ENCODE assay signal across 13 cellular contexts in the genomic region with DNA sequence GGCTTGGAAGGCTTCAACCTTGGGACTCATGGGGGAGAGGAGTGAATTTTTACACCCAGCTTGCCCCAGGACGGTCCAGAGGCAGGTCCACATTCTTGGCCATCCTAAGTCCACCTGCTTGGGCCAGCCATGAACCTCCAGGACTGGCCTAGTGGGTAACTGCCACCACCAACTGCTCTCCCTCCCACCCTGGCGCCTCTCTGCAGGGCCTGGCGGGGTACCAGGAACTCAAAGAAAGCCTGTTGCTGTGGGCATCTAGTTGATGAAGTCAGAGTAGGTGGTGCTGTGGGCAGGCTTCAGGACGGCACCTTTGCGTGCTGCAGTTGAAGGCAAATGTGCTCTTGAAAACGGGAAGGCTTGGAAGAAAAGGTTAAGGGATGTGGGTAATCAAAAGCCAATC. TPM values are rescaled to one million over a fixed set of nuclear protein-coding genes. Genes with fewer than 3 reads are reported as not detected.
A peak's percentile ranks its signal among the peaks of the same experiment; 100 is the strongest.
DNase-seq lines count a peak whose midpoint lies in the region.
"Had no signal": no experiment of that assay in that cellular context is flagged by ENCODE, and none has a peak within 500 bp of the region (broad histone marks: within the 10 kb centered on the region; RNA-seq: fewer than 3 reads in every experiment).

No MANE protein-coding gene starts in this region.

- no peak overlapping the region for H3K9ac ChIP-seq in iPS-18a (ENCODE audit: low read length)
- no peak overlapping the region for H3K9ac ChIP-seq in skeletal muscle satellite cell (ENCODE audit: low read depth, low read length)

- H3K27ac ChIP-seq in SJCRH30 (peak overlapping the region; percentile 91), iPS-18a (ENCODE audit: low read length) (no peak overlapping the region)
- H3K27ac ChIP-seq: testis had no signal

- H3K27me3 ChIP-seq in SJCRH30 (no peaks in the 10 kb centered on the region), iPS-18a (ENCODE audit: control insufficient read depth, insufficient read depth, low read length) (peaks cover 85% of the 10 kb centered on the region), skeletal muscle satellite cell (ENCODE audit: control insufficient read depth, insufficient read depth, low read length) (peaks cover 13% of the 10 kb centered on the region)
- H3K27me3 ChIP-seq: testis had no signal

- no peak overlapping the region for H3K4me3 ChIP-seq in SJCRH30
- peak overlapping the region; percentile 76 for H3K4me3 ChIP-seq in iPS-18a (ENCODE audit: low read length)
- H3K4me3 ChIP-seq in skeletal muscle satellite cell (ENCODE audit: low read length), result no peak overlapping the region
- H3K4me3 ChIP-seq: testis had no signal

- H3K9me3 ChIP-seq in SJCRH30 (replicated peaks) (no peaks in the 10 kb centered on the region), iPS-18a (ENCODE audit: control insufficient read depth, low read depth, low read length) (no peaks in the 10 kb centered on the region), skeletal muscle satellite cell (replicated peaks; ENCODE audit: low read length) (no peaks in the 10 kb centered on the region)
- H3K9me3 ChIP-seq: heart left ventricle, testis had no signal

- H3K36me3 ChIP-seq in SJCRH30, result no peaks in the 10 kb centered on the region; the same call in 1 of the 2 replicates
- H3K36me3 ChIP-seq in iPS-18a (ENCODE audit: control insufficient read depth, low read depth, low read length), result no peaks in the 10 kb centered on the region
- H3K36me3 ChIP-seq in skeletal muscle satellite cell (ENCODE audit: insufficient read depth, low read length), result no peaks in the 10 kb centered on the region
- H3K36me3 ChIP-seq: heart left ventricle had no signal

- DNase-seq in DMS 273 (lab: John Stamatoyannopoulos, UW; ENCODE audit: unreplicated experiment) (peak; percentile 65), DMS 273 treated with DMSO at 0.1 percent for 48 hours (lab: John Stamatoyannopoulos, UW) (no peak), SJCRH30 (no peak), HPDE6-E6E7 (ENCODE audit: extremely low spot score) (no peak), NCI-H2227 treated with DMSO at 0.1 percent for 48 hours (lab: John Stamatoyannopoulos, UW) (no peak)
- no peak for DNase-seq in activated CD4-positive, alpha-beta T cell treated with anti-CD3 and anti-CD28 coated beads for 48 hours
- DNase-seq: 8988T, heart left ventricle, KBM-7, T1000, testis had no signal

- H3K4me1 ChIP-seq in SJCRH30 (peaks cover 17% of the 10 kb centered on the region), iPS-18a (ENCODE audit: control insufficient read depth, low read depth, low read length) (peaks cover 84% of the 10 kb centered on the region), skeletal muscle satellite cell (ENCODE audit: control insufficient read depth, insufficient read depth, low read length) (peaks cover 61% of the 10 kb centered on the region)

- H3K4me2 ChIP-seq in skeletal muscle satellite cell (ENCODE audit: low read length), result peak overlapping the region; percentile 59

RNA-seq across cellular contexts. Expression of a gene that starts 12.0 kb away (rescaled TPM):
- total RNA-seq in SJCRH30 (2014; rRNA removed; shearing (Covaris generic)), result 62.5 and 64.8 TPM in 2 replicates
- 5.6 and 7.0 TPM in 2 replicates for total RNA-seq in skeletal muscle satellite cell (2012; rRNA removed)
